1 cellular context compared by ENCODE assay signal in genomic region chr5:32144637-32145207, GRCh38.
TF ChIP-seq lines count a peak whose summit lies in the region.

No MANE protein-coding gene starts in this region.

TF ChIP-seq in K562, 482 proteins besides CTCF, POLR2A, EP300 and RAD21 (continued from another document):
- no peak for TF ChIP-seq HINFP (tag; conservative IDR thresholded peaks at IDR 0.05; ENCODE audit: low read depth)
- no peak for TF ChIP-seq NR0B1 (IDR thresholded peaks at IDR 0.05; ENCODE audit: partially characterized antibody)
